10 cellular contexts compared by ENCODE assay signal in the genomic region with DNA sequence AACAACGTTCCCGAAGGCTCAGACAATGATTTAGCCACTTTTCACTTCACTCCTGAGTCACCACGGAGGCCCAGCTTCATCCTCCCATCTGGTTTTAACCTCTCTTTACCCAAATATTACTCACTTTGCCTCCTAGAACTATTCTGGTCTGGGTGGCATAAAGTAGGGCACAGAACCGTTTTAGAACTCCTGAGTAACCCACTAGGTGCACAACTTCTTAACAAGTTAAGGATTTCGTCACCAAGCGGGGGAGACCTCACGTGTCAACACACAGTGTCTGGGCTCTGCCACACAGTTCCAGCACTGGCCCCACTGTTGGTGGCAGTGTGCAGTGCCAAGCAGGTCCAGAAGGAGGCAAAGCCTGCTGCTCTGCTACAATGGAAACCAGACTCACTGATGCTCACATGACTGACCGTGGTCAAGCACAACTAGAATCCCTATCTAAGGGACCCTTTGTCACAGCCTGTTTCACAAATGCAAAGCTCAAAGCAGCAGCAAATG.
DNase-seq lines count a peak whose midpoint lies in the region; ATAC-seq and TF ChIP-seq lines count a peak whose summit lies in the region.
"Had no signal": no experiment of that assay in that cellular context is flagged by ENCODE, and none has a peak within 500 bp of the region (broad histone marks: within the 10 kb centered on the region; RNA-seq: fewer than 3 reads in every experiment).

No MANE protein-coding gene starts in this region.

- H3K36me3 ChIP-seq in PC-9 (ENCODE audit: low read depth) = no peaks in the 10 kb centered on the region
- H3K36me3 ChIP-seq: prostate gland had no signal

- H3K4me3 ChIP-seq in dorsolateral prefrontal cortex (peak overlapping the region in 44 of 59 donors; percentile 3 to 56 (median 28)), PC-9 (no peak overlapping the region)
- H3K4me3 ChIP-seq: prostate gland had no signal

- H3K9me2 ChIP-seq in PC-9 (ENCODE audit: insufficient read depth) = no peaks in the 10 kb centered on the region

- H3K27me3 ChIP-seq in dorsolateral prefrontal cortex (no peaks in the 10 kb centered on the region), PC-9 (ENCODE audit: insufficient read depth, low read depth) (0 out of 2 replicates have a peak, but pooled peaks cover 3% of the 10 kb centered on the region)

- H3K79me2 ChIP-seq in PC-9 (ENCODE audit: low read depth) = no peaks in the 10 kb centered on the region

- TF ChIP-seq CTCF in dorsolateral prefrontal cortex (IDR thresholded peaks at IDR 0.05 in 54 of 56, conservative IDR thresholded peaks at IDR 0.05 in 2 of 56; ENCODE audit: low read depth in 1 of 56, partially characterized antibody in 56 of 56) (peak in 53 of 56 donors; percentile 28 to 74 (median 58)), PC-9 (conservative IDR thresholded peaks at IDR 0.05) (no peak)

- intact Hi-C loops in dorsolateral prefrontal cortex (cut with DNase I) (loop anchor here (2.0 to 10.0 kb wide), 4 partner anchors 57 to 121 kb away; no protein-coding TSS in a partner anchor), PC-9 (cut with micrococcal nuclease; ENCODE audit: unreplicated experiment) (no loop called here)

- no peak overlapping the region for H2AFZ ChIP-seq in PC-9

- H3K9me3 ChIP-seq in PC-9 (ENCODE audit: insufficient read depth, low read depth) = no peaks in the 10 kb centered on the region
- H3K9me3 ChIP-seq: prostate gland had no signal

- peaks cover 8% of the 10 kb centered on the region for H3F3A ChIP-seq in PC-9 (ENCODE audit: insufficient read depth, low read depth)

- no peak for ATAC-seq in GM21529 (IDR thresholded peaks at IDR 0.05; ENCODE audit: unreplicated experiment)

- peaks cover 18% of the 10 kb centered on the region for H3K4me1 ChIP-seq in PC-9 (replicated peaks; ENCODE audit: insufficient read depth)
- H3K4me1 ChIP-seq: prostate gland had no signal

- POLR2A ChIA-PET in PC-9 (lab: Charles Lee; ENCODE audit: unreplicated experiment) = no interaction called here

- no TSS peak for BruUV-seq in PC-9 (replicated peaks; lab: Mats Ljungman, UMichigan)

- H3K4me2 ChIP-seq in PC-9 = no peak overlapping the region

- H3K27ac ChIP-seq in dorsolateral prefrontal cortex = peak overlapping the region in 50 of 59 donors; percentile 1 to 81 (median 57)
- no peak overlapping the region for H3K27ac ChIP-seq in PC-9
- H3K27ac ChIP-seq: prostate gland had no signal

- H4K20me1 ChIP-seq in PC-9 (ENCODE audit: insufficient read depth) = no peaks in the 10 kb centered on the region

- DNase-seq in C1 segment of cervical spinal cord (lab: John Stamatoyannopoulos, UW) (peak in 9 of 14 donors; percentile 8 to 65 (median 47)), NCI-H69 (lab: John Stamatoyannopoulos, UW) (peak; percentile 25), dorsolateral prefrontal cortex (peak; percentile 14 to 87 (median 78)), midbrain (lab: John Stamatoyannopoulos, UW) (peak; percentile 77), RKO (ENCODE audit: low spot score) (no peak), PC-9 (no peak), DMS114 treated with DMSO at 0.1 percent for 48 hours (lab: John Stamatoyannopoulos, UW; ENCODE audit: unreplicated experiment) (no peak)
- DNase-seq: CD4-positive, alpha-beta memory T cell had no signal

- CTCF ChIA-PET in PC-9 (lab: Charles Lee) = no interaction called here

Comparison
In these comparisons a context has a peak if more than half of its experiments do, and no peak if none do; other contexts are left out.
1. DNase-seq: peak in C1 segment of cervical spinal cord (9 of 14), NCI-H69 (single experiment), dorsolateral prefrontal cortex (10 of 10) and midbrain (single experiment); none in RKO (single experiment), PC-9 (0 of 2) and DMS114 treated with DMSO at 0.1 percent for 48 hours (single experiment).